10 cellular contexts compared by ENCODE assay signal in the genomic region with DNA sequence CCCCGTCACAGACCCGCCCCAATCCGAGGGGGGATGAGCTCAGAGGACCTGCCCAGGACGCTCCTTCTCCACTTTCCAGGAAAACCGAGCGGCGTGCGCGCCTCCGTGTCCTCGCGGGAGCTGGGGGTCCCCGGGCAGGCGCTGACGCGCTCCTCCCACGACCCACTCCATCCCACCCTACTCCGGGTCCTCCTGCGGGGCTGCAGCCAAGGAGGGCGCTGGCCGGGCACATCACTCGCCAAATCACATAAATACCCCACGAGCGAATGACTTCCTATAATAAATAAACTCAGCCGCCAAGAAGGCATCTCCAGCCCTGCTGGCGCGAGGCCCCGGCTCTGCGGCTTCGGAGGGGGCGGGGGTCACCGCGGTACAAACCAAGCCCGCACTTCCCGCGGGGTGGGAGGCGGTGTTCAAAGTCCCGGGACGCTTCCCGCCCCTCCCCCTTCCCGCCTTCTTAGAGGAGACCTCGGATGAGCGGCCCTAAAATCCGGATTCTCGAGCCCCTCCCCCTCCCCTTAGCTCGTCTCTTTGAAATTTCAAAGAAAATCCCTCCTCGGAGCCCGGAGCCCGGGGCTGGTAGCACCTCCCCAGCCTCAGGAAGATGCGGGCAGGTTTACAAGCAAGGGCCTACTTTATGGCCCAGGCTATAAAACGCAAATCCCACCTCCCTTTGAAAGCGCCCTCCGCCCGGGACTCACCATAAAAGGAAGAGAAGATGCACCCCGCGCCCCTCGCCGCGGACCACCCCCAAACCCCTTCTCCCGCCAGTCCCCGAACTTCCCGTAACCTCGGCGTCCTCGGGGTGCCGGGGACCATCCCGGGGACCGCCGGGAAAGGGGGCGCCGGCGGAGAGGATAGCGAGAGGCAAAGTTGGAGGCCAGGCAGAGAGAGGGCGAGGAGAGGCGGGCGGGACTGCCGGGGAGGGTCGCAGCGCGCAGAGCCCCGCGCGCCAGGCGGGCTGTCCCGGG. TPM values are rescaled to one million over a fixed set of nuclear protein-coding genes. Genes with fewer than 3 reads are reported as not detected.
DNase-seq lines count a peak whose midpoint lies in the region; ATAC-seq, FAIRE-seq and TF ChIP-seq lines count a peak whose summit lies in the region.
"Had no signal": no experiment of that assay in that cellular context is flagged by ENCODE, and none has a peak within 500 bp of the region (broad histone marks: within the 10 kb centered on the region; RNA-seq: fewer than 3 reads in every experiment).

No MANE protein-coding gene starts in this region.

- DNase-seq in activated CD8-positive, alpha-beta T cell treated with anti-CD3 and anti-CD28 coated beads, Interleukin-2, amount 10 ng/mL, durations not matched to agents 7 days and 5 days: no peak
- DNase-seq in activated CD8-positive, alpha-beta T cell treated with anti-CD3 and anti-CD28 coated beads for 36 hours: no peak
- peak; percentile 59 to 81 for DNase-seq in H1 (ENCODE audit: low read depth in 1 of 2, low spot score in 2 of 2)
- DNase-seq in mesothelial cell of epicardium (ENCODE audit: low spot score in 2 of 2, unreplicated experiment in 2 of 2): peak in 1 of 2 experiments; percentile 48
- no peak for DNase-seq in type B pancreatic cell (ENCODE audit: extremely low spot score, unreplicated experiment)
- DNase-seq in DMS79 treated with DMSO at 0.1 percent for 48 hours (lab: John Stamatoyannopoulos, UW): no peak
- DNase-seq in NK-92 treated with Interleukin-12 subunit alpha and Interleukin-12 subunit beta, amount 100 ng/mL, for 24 hours (lab: John Stamatoyannopoulos, UW): no peak

- H2BK20ac ChIP-seq in H1 (ENCODE audit: low read length): no peak overlapping the region

- H4K20me1 ChIP-seq in H1 (replicated peaks in 1 of 2; ENCODE audit: control insufficient read depth in 1 of 2, insufficient read depth in 2 of 2, low read length in 2 of 2): peaks cover 18 to 21% of the 10 kb centered on the region in 2 experiments

- POLR2A ChIA-PET in activated CD8-positive, alpha-beta T cell treated with anti-CD3 and anti-CD28 coated beads, Interleukin-2, amount 10 ng/mL, durations not matched to agents 7 days and 5 days (lab: Charles Lee): no interaction called here
- POLR2A ChIA-PET in activated CD8-positive, alpha-beta T cell treated with anti-CD3 and anti-CD28 coated beads for 36 hours (lab: Charles Lee): no interaction called here
- POLR2A ChIA-PET in H1 (lab: Charles Lee; ENCODE audit: partially characterized antibody): interaction anchor here (1.0 to 1.3 kb wide), 2 partner anchors 9 to 14 kb away, joined by 3 read pairs; no protein-coding TSS in a partner anchor

- H3K9ac ChIP-seq in H1 (replicated peaks in 1 of 4; ENCODE audit: extremely low read depth in 1 of 4, low read depth in 3 of 4, low read length in 3 of 4): no peak overlapping the region

- WGBS in H1 (ENCODE audit: extremely low coverage in 1 of 2, insufficient coverage in 1 of 2, insufficient read length in 1 of 2, insufficient replicate concordance in 2 of 2, low coverage in 1 of 2, low lambda C conversion rate in 2 of 2, missing lambda C conversion rate in 1 of 2), 2 experiments: 0% methylated on average over 35 of the region's 85 CpGs; no CpG with 5 or more reads in 1 of the 2 experiments

- ATAC-seq in activated CD8-positive, alpha-beta T cell treated with anti-CD3 and anti-CD28 coated beads, Interleukin-2, amount 10 ng/mL, durations not matched to agents 7 days and 5 days: no peak
- no peak for ATAC-seq in activated CD8-positive, alpha-beta T cell treated with anti-CD3 and anti-CD28 coated beads for 36 hours
- ATAC-seq in GM18520 (IDR thresholded peaks at IDR 0.05; ENCODE audit: unreplicated experiment): no peak

- H3K4me3 Mint-ChIP-seq in activated CD8-positive, alpha-beta T cell treated with anti-CD3 and anti-CD28 coated beads, Interleukin-2, amount 10 ng/mL, durations not matched to agents 7 days and 5 days: peak overlapping the region; percentile 18
- H3K4me3 Mint-ChIP-seq in activated CD8-positive, alpha-beta T cell treated with anti-CD3 and anti-CD28 coated beads for 36 hours: no peak overlapping the region
- H3K4me3 Mint-ChIP-seq in mesothelial cell of epicardium: peak overlapping the region; percentile 70
- H3K4me3 Mint-ChIP-seq in type B pancreatic cell: peak overlapping the region; percentile 87

- H3K4me1 ChIP-seq in H1 (replicated peaks in 1 of 4; ENCODE audit: control insufficient read depth in 3 of 4, insufficient read depth in 4 of 4, low read length in 3 of 4): peaks cover 7 to 40% (median 33%) of the 10 kb centered on the region in 4 experiments
- H3K4me1 ChIP-seq: adrenal gland had no signal

- H3K9me3 ChIP-seq in H1 (ENCODE audit: insufficient read depth in 2 of 2, low read depth in 1 of 2, low read length in 1 of 2): no peaks in the 10 kb centered on the region; a peak in 1 of 4 replicates
- H3K9me3 ChIP-seq: adrenal gland had no signal

- no peak overlapping the region; the same call in 1 of the 2 replicates for H3K18ac ChIP-seq in H1 (ENCODE audit: extremely low read depth, low read length)

- H3K36me3 ChIP-seq in H1 (ENCODE audit: control insufficient read depth in 2 of 4, insufficient read depth in 4 of 4, low read length in 3 of 4): peaks cover 0 to 8% (median 0%) of the 10 kb centered on the region in 4 experiments; a peak in 1 of 8 replicates
- H3K36me3 ChIP-seq: adrenal gland had no signal

- peaks cover 33% of the 10 kb centered on the region for H3K27me3 Mint-ChIP-seq in activated CD8-positive, alpha-beta T cell treated with anti-CD3 and anti-CD28 coated beads, Interleukin-2, amount 10 ng/mL, durations not matched to agents 7 days and 5 days (ENCODE audit: low read depth)
- H3K27me3 Mint-ChIP-seq in activated CD8-positive, alpha-beta T cell treated with anti-CD3 and anti-CD28 coated beads for 36 hours: peaks cover 38% of the 10 kb centered on the region
- H3K27me3 Mint-ChIP-seq in mesothelial cell of epicardium (ENCODE audit: low read depth) (peaks cover 61% of the 10 kb centered on the region), type B pancreatic cell (peaks cover 50% of the 10 kb centered on the region)

- H3K79me1 ChIP-seq in H1 (ENCODE audit: low read depth, low read length): no peaks in the 10 kb centered on the region

- H2AFZ ChIP-seq in H1 (ENCODE audit: low read length): no peak overlapping the region

- H3K36me3 Mint-ChIP-seq in activated CD8-positive, alpha-beta T cell treated with anti-CD3 and anti-CD28 coated beads, Interleukin-2, amount 10 ng/mL, durations not matched to agents 7 days and 5 days (ENCODE audit: low read depth): peaks cover 4% of the 10 kb centered on the region
- H3K36me3 Mint-ChIP-seq in activated CD8-positive, alpha-beta T cell treated with anti-CD3 and anti-CD28 coated beads for 36 hours (ENCODE audit: low read depth): no peaks in the 10 kb centered on the region
- no peaks in the 10 kb centered on the region for H3K36me3 Mint-ChIP-seq in mesothelial cell of epicardium
- H3K36me3 Mint-ChIP-seq in type B pancreatic cell: peaks cover 13% of the 10 kb centered on the region

- peak overlapping the region; percentile 50; the same call in 1 of the 2 replicates for H2BK12ac ChIP-seq in H1 (ENCODE audit: low read depth, low read length)

- no peak for TF ChIP-seq CTCF in activated CD8-positive, alpha-beta T cell treated with anti-CD3 and anti-CD28 coated beads for 36 hours (IDR thresholded peaks at IDR 0.05)
- no peak for TF ChIP-seq CTCF in H1 (IDR thresholded peaks at IDR 0.05; ENCODE audit: control extremely low read depth in 1 of 3, insufficient read depth in 1 of 3, low read depth in 1 of 3, low read length in 3 of 3)
- no peak for TF ChIP-seq CTCF in mesothelial cell of epicardium (IDR thresholded peaks at IDR 0.05; ENCODE audit: unreplicated experiment)
- no peak for TF ChIP-seq CTCF in type B pancreatic cell (conservative IDR thresholded peaks at IDR 0.05)

- no peak overlapping the region for H4K5ac ChIP-seq in H1 (ENCODE audit: insufficient read length, low read depth, low read length)

- H4K8ac ChIP-seq in H1 (ENCODE audit: extremely low read depth, insufficient read depth, low read length): peak overlapping the region; percentile 79; the same call in 1 of the 2 replicates

- no peak overlapping the region for H3K27ac ChIP-seq in H1 (ENCODE audit: low read depth, low read length)

- no peak for TF ChIP-seq RAD21 in H1 (IDR thresholded peaks at IDR 0.05 in 1 of 2, conservative IDR thresholded peaks at IDR 0.05 in 1 of 2; ENCODE audit: low read depth in 2 of 2, low read length in 2 of 2)

- H3K4me2 ChIP-seq in H1 (ENCODE audit: insufficient read depth in 1 of 2, low read depth in 2 of 2, low read length in 2 of 2): peak overlapping the region; percentile 74 to 90

- no peaks in the 10 kb centered on the region for H3K79me2 ChIP-seq in H1 (ENCODE audit: control insufficient read depth in 1 of 2, insufficient read depth in 2 of 2, low read length in 2 of 2)

- no peak overlapping the region for H4K91ac ChIP-seq in H1 (replicated peaks; ENCODE audit: insufficient read length, low read length)

- CTCF ChIA-PET in activated CD8-positive, alpha-beta T cell treated with anti-CD3 and anti-CD28 coated beads, Interleukin-2, amount 10 ng/mL, durations not matched to agents 7 days and 5 days (lab: Charles Lee): no interaction called here
- CTCF ChIA-PET in activated CD8-positive, alpha-beta T cell treated with anti-CD3 and anti-CD28 coated beads for 36 hours (lab: Charles Lee): no interaction called here
- CTCF ChIA-PET in H1 (lab: Charles Lee; ENCODE audit: partially characterized antibody): interaction anchor here (0.6 to 1.9 kb wide), 5 partner anchors 45 to 147 kb away, joined by 3 to 5 read pairs (median 3); no protein-coding TSS in a partner anchor

- no peak overlapping the region for H2BK120ac ChIP-seq in H1 (replicated peaks; ENCODE audit: low read depth, low read length)

- H3K14ac ChIP-seq in H1 (ENCODE audit: insufficient read length): no peak overlapping the region

- H3K23ac ChIP-seq in H1 (ENCODE audit: insufficient read length): no peak overlapping the region

- no peak overlapping the region for H3K4ac ChIP-seq in H1 (replicated peaks; ENCODE audit: insufficient read length, low read depth, low read length)

- H2AK5ac ChIP-seq in H1 (ENCODE audit: low read depth, low read length): no peak overlapping the region

- TF ChIP-seq EP300 in H1 (IDR thresholded peaks at IDR 0.05; ENCODE audit: borderline replicate concordance in 1 of 2, low read depth in 2 of 2, low read length in 2 of 2): no peak

- peaks cover 4% of the 10 kb centered on the region for H3K4me1 Mint-ChIP-seq in activated CD8-positive, alpha-beta T cell treated with anti-CD3 and anti-CD28 coated beads, Interleukin-2, amount 10 ng/mL, durations not matched to agents 7 days and 5 days (ENCODE audit: low read depth)
- H3K4me1 Mint-ChIP-seq in activated CD8-positive, alpha-beta T cell treated with anti-CD3 and anti-CD28 coated beads for 36 hours (ENCODE audit: low read depth): peaks cover 2% of the 10 kb centered on the region
- H3K4me1 Mint-ChIP-seq in mesothelial cell of epicardium: peaks cover 14% of the 10 kb centered on the region
- H3K4me1 Mint-ChIP-seq in type B pancreatic cell (ENCODE audit: unreplicated experiment): peaks cover 15% of the 10 kb centered on the region

- no peak overlapping the region for H3K27ac Mint-ChIP-seq in activated CD8-positive, alpha-beta T cell treated with anti-CD3 and anti-CD28 coated beads, Interleukin-2, amount 10 ng/mL, durations not matched to agents 7 days and 5 days
- H3K27ac Mint-ChIP-seq in activated CD8-positive, alpha-beta T cell treated with anti-CD3 and anti-CD28 coated beads for 36 hours: no peak overlapping the region
- H3K27ac Mint-ChIP-seq in mesothelial cell of epicardium: no peak overlapping the region
- H3K27ac Mint-ChIP-seq in type B pancreatic cell: peak overlapping the region; percentile 71

- intact Hi-C loops in activated CD8-positive, alpha-beta T cell treated with anti-CD3 and anti-CD28 coated beads for 36 hours (cut with micrococcal nuclease): no loop called here

- H3K56ac ChIP-seq in H1 (replicated peaks; ENCODE audit: insufficient read length, low read depth, low read length): no peak overlapping the region

- no peaks in the 10 kb centered on the region for H3K9me3 Mint-ChIP-seq in activated CD8-positive, alpha-beta T cell treated with anti-CD3 and anti-CD28 coated beads, Interleukin-2, amount 10 ng/mL, durations not matched to agents 7 days and 5 days (ENCODE audit: insufficient read depth)
- H3K9me3 Mint-ChIP-seq in activated CD8-positive, alpha-beta T cell treated with anti-CD3 and anti-CD28 coated beads for 36 hours: no peaks in the 10 kb centered on the region
- no peaks in the 10 kb centered on the region for H3K9me3 Mint-ChIP-seq in mesothelial cell of epicardium
- no peaks in the 10 kb centered on the region for H3K9me3 Mint-ChIP-seq in type B pancreatic cell

- peaks cover 15% of the 10 kb centered on the region; the same call in 1 of the 2 replicates for H3K23me2 ChIP-seq in H1 (ENCODE audit: low read depth, low read length)

- no peak overlapping the region; the same call in 1 of the 2 replicates for H2BK15ac ChIP-seq in H1 (ENCODE audit: low read length)

- H2BK5ac ChIP-seq in H1 (ENCODE audit: low read depth, low read length): no peak overlapping the region; the same call in 1 of the 2 replicates

- TF ChIP-seq POLR2A in H1 (IDR thresholded peaks at IDR 0.05; ENCODE audit: control extremely low read depth in 1 of 2, low read depth in 2 of 2, low read length in 2 of 2): no peak

- peak overlapping the region; percentile 29 to 70 (median 42) for H3K4me3 ChIP-seq in H1 (ENCODE audit: extremely low read depth in 1 of 4, insufficient read depth in 2 of 4, low read depth in 3 of 4, low read length in 4 of 4)

- H3K27me3 ChIP-seq in H1 (replicated peaks in 1 of 4; ENCODE audit: control insufficient read depth in 3 of 4, extremely low read depth in 1 of 4, insufficient read depth in 3 of 4, low read length in 3 of 4): peaks cover 69 to 90% (median 81%) of the 10 kb centered on the region in 4 experiments

- FAIRE-seq in H1 (lab: Jason Lieb, UNC): no peak

RNA-seq across cellular contexts. Expression of a gene that starts 0.7 kb away (rescaled TPM):
- total RNA-seq in activated CD8-positive, alpha-beta T cell treated with anti-CD3 and anti-CD28 coated beads, Interleukin-2, amount 10 ng/mL, durations not matched to agents 7 days and 5 days: not detected
- not detected for total RNA-seq in activated CD8-positive, alpha-beta T cell treated with anti-CD3 and anti-CD28 coated beads for 36 hours
- total RNA-seq in H1 (2021; fragmentation: NEBNext Ultra II Directional; extraction: Animal tissue kit (Norgen Biotek cat#: 25700)): 0.36 and 0.60 TPM in 2 replicates
- 0.11 and 0.36 TPM in 2 replicates for polyA plus RNA-seq in H1 (2011; rRNA removed)
- 0.32 TPM for polyA plus RNA-seq in H1 (2011; cell fraction: cytosol; rRNA removed)
- 0.58 TPM for polyA plus RNA-seq in H1 (2011; cell fraction: nucleus; rRNA removed)
- polyA plus RNA-seq in H1 (2012, experiment 1 of 2): 0.10 to 0.36 TPM (median 0.24 TPM) in 4 replicates
- polyA plus RNA-seq in H1 (2012, experiment 2 of 2): 0.20 TPM
- polyA plus RNA-seq in H1 (2013, experiment 1 of 2): 0.41 TPM
- 0.52 TPM for polyA plus RNA-seq in H1 (2013, experiment 2 of 2)
- polyA minus RNA-seq in H1 (2011; rRNA and poly(A)+ RNA removed): 0.32 and 0.34 TPM in 2 replicates
- polyA minus RNA-seq in H1 (2011; cell fraction: cytosol; rRNA and poly(A)+ RNA removed): 0.51 TPM
- polyA minus RNA-seq in H1 (2011; cell fraction: nucleus; rRNA and poly(A)+ RNA removed): 2.1 TPM
- total RNA-seq in mesothelial cell of epicardium (1.8 to 2.5 TPM (median 2.4 TPM) in 3 replicates), type B pancreatic cell (ENCODE audit: low replicate concordance) (7.5 and 17.7 TPM in 2 replicates)
- total RNA-seq: SK-MEL-5 had no signal

Comparison
In these comparisons a context has a peak if more than half of its experiments do, and no peak if none do; other contexts are left out.
1. DNase-seq: peak in H1 (2 of 2); none in activated CD8-positive, alpha-beta T cell treated with anti-CD3 and anti-CD28 coated beads, Interleukin-2, amount 10 ng/mL, durations not matched to agents 7 days and 5 days (single experiment), activated CD8-positive, alpha-beta T cell treated with anti-CD3 and anti-CD28 coated beads for 36 hours (single experiment), type B pancreatic cell (single experiment), DMS79 treated with DMSO at 0.1 percent for 48 hours (single experiment) and NK-92 treated with Interleukin-12 subunit alpha and Interleukin-12 subunit beta, amount 100 ng/mL, for 24 hours (single experiment).